In the genomic region with DNA sequence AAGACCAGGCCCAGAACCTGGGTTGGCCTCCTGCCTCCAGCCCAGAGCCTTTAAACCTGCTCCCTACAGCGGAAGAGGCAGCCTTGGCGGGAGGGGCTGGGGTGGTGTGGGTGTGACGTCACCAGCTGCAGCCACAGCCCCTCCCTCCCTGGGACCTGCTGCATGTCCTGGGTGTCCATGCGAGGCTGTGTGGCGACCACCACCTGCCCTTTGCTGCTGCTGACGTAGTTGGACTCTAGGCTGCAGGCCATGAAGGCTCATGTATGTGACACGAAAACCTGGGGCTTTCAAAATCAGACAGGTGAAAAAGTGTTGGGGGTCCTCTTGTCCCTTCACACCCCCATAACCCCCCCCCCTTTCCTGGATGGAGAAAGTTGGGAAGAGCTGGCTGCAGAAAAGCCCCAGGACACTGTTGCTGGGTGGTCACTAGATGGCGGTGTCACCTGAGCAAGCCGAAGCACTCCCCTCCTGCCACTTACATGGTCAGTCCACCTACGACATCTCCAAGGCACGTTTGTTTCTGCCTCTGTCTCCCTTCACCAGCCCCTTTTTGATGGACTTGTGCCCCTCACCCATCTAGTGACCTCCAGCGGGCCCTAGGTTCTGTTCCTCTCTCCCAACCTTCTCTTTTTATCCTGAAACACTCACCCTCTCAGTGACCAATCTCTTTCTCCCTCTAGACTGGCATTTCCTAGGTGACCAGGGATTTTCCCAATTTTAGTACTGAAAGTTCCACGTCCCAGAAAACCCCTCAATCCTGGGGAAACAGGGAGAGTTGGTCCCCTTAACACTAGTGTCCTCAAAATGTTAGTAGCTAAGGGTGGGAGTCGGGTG, we compare ENCODE assay signal across 8 cellular contexts. TPM values are rescaled to one million over a fixed set of nuclear protein-coding genes. Genes with fewer than 3 reads are reported as not detected.
DNase-seq lines count a peak whose midpoint lies in the region; ATAC-seq, FAIRE-seq and TF ChIP-seq lines count a peak whose summit lies in the region.

No MANE protein-coding gene starts in this region.

- H3K9me3 Mint-ChIP-seq in activated naive CD8-positive, alpha-beta T cell treated with anti-CD3 and anti-CD28 coated beads for 36 hours, result no peaks in the 10 kb centered on the region

- no peak overlapping the region for H2AFZ ChIP-seq in OCI-LY3 (ENCODE audit: low read depth, low read length)

- H3K4me2 ChIP-seq in OCI-LY3 (ENCODE audit: low read length), result no peak overlapping the region

- no peaks in the 10 kb centered on the region for H3K36me3 Mint-ChIP-seq in activated naive CD8-positive, alpha-beta T cell treated with anti-CD3 and anti-CD28 coated beads for 36 hours

- H3K79me2 ChIP-seq in OCI-LY3 (ENCODE audit: low read length), result no peaks in the 10 kb centered on the region

- ATAC-seq in heart right ventricle (peak; percentile 60 to 89 (median 80)), GM21619 (IDR thresholded peaks at IDR 0.05; ENCODE audit: unreplicated experiment) (no peak)

- H3K4me3 ChIP-seq in OCI-LY3 (ENCODE audit: low read length), result no peak overlapping the region
- H3K4me3 ChIP-seq in heart right ventricle, result no peak overlapping the region

- H3K27me3 ChIP-seq in OCI-LY3 (ENCODE audit: low read depth, low read length) (peaks cover 3% of the 10 kb centered on the region), heart right ventricle (peaks cover 0 to 26% (median 13%) of the 10 kb centered on the region in 7 donors)

- H3K9me3 ChIP-seq in OCI-LY3 (ENCODE audit: insufficient read depth, low read length) (no peaks in the 10 kb centered on the region), heart right ventricle (no peaks in the 10 kb centered on the region)

- peaks cover 3% of the 10 kb centered on the region for H3K27me3 Mint-ChIP-seq in activated naive CD8-positive, alpha-beta T cell treated with anti-CD3 and anti-CD28 coated beads for 36 hours

- TF ChIP-seq CTCF in D721Med (IDR thresholded peaks at IDR 0.05; ENCODE audit: insufficient read depth, missing control alignments), result peak; percentile 82
- TF ChIP-seq CTCF in OCI-LY3 (IDR thresholded peaks at IDR 0.05; ENCODE audit: low read depth, low read length), result peak; percentile 95
- TF ChIP-seq CTCF in heart right ventricle (IDR thresholded peaks at IDR 0.05), result peak; percentile 27 to 73 (median 67)

- no peak overlapping the region for H3K9ac ChIP-seq in OCI-LY3 (ENCODE audit: low read length)

- DNase-seq in D721Med (ENCODE audit: insufficient read length, low spot score) (peak; percentile 82), HS-27A (ENCODE audit: low read depth) (peak; percentile 12), heart right ventricle (peak in 1 of 2 donors; percentile 34), retina (peak; percentile 77), cerebellar nuclear complex (lab: John Stamatoyannopoulos, UW) (no peak)
- peak; percentile 45 for DNase-seq in activated naive CD8-positive, alpha-beta T cell treated with anti-CD3 and anti-CD28 coated beads for 36 hours

- H3K4me3 Mint-ChIP-seq in activated naive CD8-positive, alpha-beta T cell treated with anti-CD3 and anti-CD28 coated beads for 36 hours, result no peak overlapping the region

- no peak overlapping the region for H3K27ac Mint-ChIP-seq in activated naive CD8-positive, alpha-beta T cell treated with anti-CD3 and anti-CD28 coated beads for 36 hours

- 33 to 35% methylated on average over 14 of the region's 14 CpGs for WGBS in heart right ventricle, 2 donors

- no peaks in the 10 kb centered on the region for H3K4me1 ChIP-seq in OCI-LY3 (ENCODE audit: low read length)
- peaks cover 0 to 3% (median 0%) of the 10 kb centered on the region in 9 donors for H3K4me1 ChIP-seq in heart right ventricle

- H3K27ac ChIP-seq in OCI-LY3 (ENCODE audit: low read length) (no peak overlapping the region), heart right ventricle (no peak overlapping the region)

- peaks cover 2% of the 10 kb centered on the region for H3K4me1 Mint-ChIP-seq in activated naive CD8-positive, alpha-beta T cell treated with anti-CD3 and anti-CD28 coated beads for 36 hours

- intact Hi-C loops in heart right ventricle (cut with DNase I), result loop anchor here (1.0 to 10.0 kb wide), 15 partner anchors 56 to 324 kb away; no protein-coding TSS in a partner anchor

- H3K36me3 ChIP-seq in OCI-LY3 (replicated peaks; ENCODE audit: low read depth, low read length) (no peaks in the 10 kb centered on the region), heart right ventricle (no peaks in the 10 kb centered on the region)

- no peaks in the 10 kb centered on the region for H4K20me1 ChIP-seq in OCI-LY3 (ENCODE audit: insufficient read depth, low read length)

- no peak for FAIRE-seq in D721Med (lab: Jason Lieb, UNC)

RNA-seq across cellular contexts. Expression of a gene that starts 35.2 kb away (rescaled TPM):
- total RNA-seq in activated naive CD8-positive, alpha-beta T cell treated with anti-CD3 and anti-CD28 coated beads for 36 hours, result not detected
- total RNA-seq in heart right ventricle, result under 1 TPM in 1 of 10 donors, not detected in 9; 0.09 TPM
- polyA plus RNA-seq in heart right ventricle, result under 1 TPM in 1 of 2 donors, not detected in 1; 0.06 TPM

Comparison
In these comparisons a context has a peak if more than half of its experiments do, and no peak if none do; other contexts are left out.
1. DNase-seq: peak in D721Med (single experiment), HS-27A (single experiment), activated naive CD8-positive, alpha-beta T cell treated with anti-CD3 and anti-CD28 coated beads for 36 hours (single experiment) and retina (single experiment); none in cerebellar nuclear complex (0 of 2).
2. Peak in every context shown above with its lines, with median percentiles within 50 percentile points of each other: CTCF ChIP-seq.